In the genomic region with DNA sequence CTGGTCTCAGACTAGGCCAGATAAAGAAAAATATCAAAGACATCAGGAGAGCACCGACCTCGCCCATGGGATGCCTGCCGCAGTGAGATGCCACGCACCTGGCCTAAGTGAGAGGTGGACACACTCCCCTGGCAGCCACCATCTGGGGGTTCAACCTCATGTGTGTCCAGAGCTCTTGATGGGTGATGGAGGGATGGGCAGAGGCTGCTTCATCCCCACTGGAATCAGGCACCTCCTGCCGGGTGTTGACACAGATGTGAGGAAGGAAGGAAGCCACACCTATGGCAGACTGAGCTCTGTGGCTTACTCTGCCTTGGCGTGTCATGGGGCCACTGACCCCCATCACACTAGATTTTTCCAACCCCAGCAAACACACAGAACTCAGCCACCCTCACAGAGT, we compare ENCODE assay signal across 29 cellular contexts. TPM values are rescaled to one million over a fixed set of nuclear protein-coding genes. Genes with fewer than 3 reads are reported as not detected.
DNase-seq lines count a peak whose midpoint lies in the region; ATAC-seq and TF ChIP-seq lines count a peak whose summit lies in the region.
"Had no signal": no experiment of that assay in that cellular context is flagged by ENCODE, and none has a peak within 500 bp of the region (broad histone marks: within the 10 kb centered on the region; RNA-seq: fewer than 3 reads in every experiment).

No MANE protein-coding gene starts in this region.

- H3K9me3 Mint-ChIP-seq in activated CD8-positive, alpha-beta memory T cell treated with anti-CD3 and anti-CD28 coated beads, Interleukin-2, amount 10 ng/mL, durations not matched to agents 7 days and 5 days (ENCODE audit: low read depth): no peaks in the 10 kb centered on the region
- H3K9me3 Mint-ChIP-seq in chondrocyte (ENCODE audit: low read depth): no peaks in the 10 kb centered on the region
- H3K9me3 Mint-ChIP-seq in type B pancreatic cell: no peaks in the 10 kb centered on the region
- H3K9me3 Mint-ChIP-seq: activated naive CD8-positive, alpha-beta T cell treated with anti-CD3 and anti-CD28 coated beads, Interleukin-2, amount 10 ng/mL, durations not matched to agents 7 days and 5 days; central memory CD8-positive, alpha-beta T cell had no signal

- no peaks in the 10 kb centered on the region for H3K9me3 ChIP-seq in lung (ENCODE audit: control insufficient read depth in 2 of 2, insufficient read depth in 1 of 2, low read length in 1 of 2)
- H3K9me3 ChIP-seq: MG63, neutrophil, transverse colon had no signal

- no peaks in the 10 kb centered on the region for H3K4me1 ChIP-seq in lung (ENCODE audit: control insufficient read depth in 2 of 2, insufficient read depth in 2 of 2, low read length in 2 of 2)

- no peak overlapping the region for H3K4me3 Mint-ChIP-seq in activated CD8-positive, alpha-beta memory T cell treated with anti-CD3 and anti-CD28 coated beads, Interleukin-2, amount 10 ng/mL, durations not matched to agents 7 days and 5 days
- no peak overlapping the region for H3K4me3 Mint-ChIP-seq in chondrocyte (ENCODE audit: unreplicated experiment)
- no peak overlapping the region for H3K4me3 Mint-ChIP-seq in type B pancreatic cell
- H3K4me3 Mint-ChIP-seq: activated CD4-positive, alpha-beta T cell treated with anti-CD3 and anti-CD28 coated beads for 36 hours; activated naive CD8-positive, alpha-beta T cell treated with anti-CD3 and anti-CD28 coated beads, Interleukin-2, amount 10 ng/mL, durations not matched to agents 7 days and 5 days; central memory CD8-positive, alpha-beta T cell had no signal

- TF ChIP-seq CTCF in chondrocyte (IDR thresholded peaks at IDR 0.05) (no peak), lung (IDR thresholded peaks at IDR 0.05; ENCODE audit: control extremely low read depth, extremely low read depth) (no peak), type B pancreatic cell (conservative IDR thresholded peaks at IDR 0.05) (no peak)

- no peak for ATAC-seq in activated CD8-positive, alpha-beta memory T cell treated with anti-CD3 and anti-CD28 coated beads, Interleukin-2, amount 10 ng/mL, durations not matched to agents 7 days and 5 days
- no peak for ATAC-seq in lung (ENCODE audit: insufficient read depth, low FRiP score)
- ATAC-seq in HG03521 (IDR thresholded peaks at IDR 0.05; ENCODE audit: unreplicated experiment): no peak
- no peak for ATAC-seq in HG03342 (IDR thresholded peaks at IDR 0.05; ENCODE audit: unreplicated experiment)
- ATAC-seq: activated CD4-positive, alpha-beta T cell treated with anti-CD3 and anti-CD28 coated beads for 36 hours; K562 had no signal

- no peaks in the 10 kb centered on the region for H3K4me1 Mint-ChIP-seq in activated CD8-positive, alpha-beta memory T cell treated with anti-CD3 and anti-CD28 coated beads, Interleukin-2, amount 10 ng/mL, durations not matched to agents 7 days and 5 days
- peaks cover 44% of the 10 kb centered on the region for H3K4me1 Mint-ChIP-seq in chondrocyte (ENCODE audit: low read depth)
- peaks cover 5% of the 10 kb centered on the region for H3K4me1 Mint-ChIP-seq in type B pancreatic cell (ENCODE audit: unreplicated experiment)
- H3K4me1 Mint-ChIP-seq: activated naive CD8-positive, alpha-beta T cell treated with anti-CD3 and anti-CD28 coated beads, Interleukin-2, amount 10 ng/mL, durations not matched to agents 7 days and 5 days; central memory CD8-positive, alpha-beta T cell had no signal

- H3K27me3 ChIP-seq in lung (ENCODE audit: control insufficient read depth, insufficient read depth): no peaks in the 10 kb centered on the region
- H3K27me3 ChIP-seq: MG63, transverse colon had no signal

- H3K27ac Mint-ChIP-seq in activated CD8-positive, alpha-beta memory T cell treated with anti-CD3 and anti-CD28 coated beads, Interleukin-2, amount 10 ng/mL, durations not matched to agents 7 days and 5 days: no peak overlapping the region
- H3K27ac Mint-ChIP-seq in chondrocyte (ENCODE audit: unreplicated experiment) (no peak overlapping the region), type B pancreatic cell (no peak overlapping the region)
- H3K27ac Mint-ChIP-seq: activated CD4-positive, alpha-beta T cell treated with anti-CD3 and anti-CD28 coated beads for 36 hours; activated naive CD8-positive, alpha-beta T cell treated with anti-CD3 and anti-CD28 coated beads, Interleukin-2, amount 10 ng/mL, durations not matched to agents 7 days and 5 days had no signal

- no peaks in the 10 kb centered on the region for H3K36me3 Mint-ChIP-seq in activated CD8-positive, alpha-beta memory T cell treated with anti-CD3 and anti-CD28 coated beads, Interleukin-2, amount 10 ng/mL, durations not matched to agents 7 days and 5 days
- H3K36me3 Mint-ChIP-seq in chondrocyte (ENCODE audit: low read depth) (peaks cover under 1% of the 10 kb centered on the region), type B pancreatic cell (no peaks in the 10 kb centered on the region)
- H3K36me3 Mint-ChIP-seq: activated naive CD8-positive, alpha-beta T cell treated with anti-CD3 and anti-CD28 coated beads, Interleukin-2, amount 10 ng/mL, durations not matched to agents 7 days and 5 days had no signal

- no peak overlapping the region for H3K27ac ChIP-seq in lung (ENCODE audit: low read depth in 1 of 2, low read length in 1 of 2)
- H3K27ac ChIP-seq: neutrophil, transverse colon had no signal

- H3K27me3 Mint-ChIP-seq in activated CD8-positive, alpha-beta memory T cell treated with anti-CD3 and anti-CD28 coated beads, Interleukin-2, amount 10 ng/mL, durations not matched to agents 7 days and 5 days: peaks cover 26% of the 10 kb centered on the region
- H3K27me3 Mint-ChIP-seq in chondrocyte (ENCODE audit: low read depth) (no peaks in the 10 kb centered on the region), type B pancreatic cell (peaks cover 7% of the 10 kb centered on the region)

- H3K4me3 ChIP-seq in lung: no peak overlapping the region
- H3K4me3 ChIP-seq: K562, MG63, transverse colon had no signal

- 67 to 75% methylated on average over 6 of the region's 6 CpGs for WGBS in lung, 2 donors

- DNase-seq in activated CD8-positive, alpha-beta memory T cell treated with anti-CD3 and anti-CD28 coated beads, Interleukin-2, amount 50 U/mL, for 48 hours: peak; percentile 34
- DNase-seq in activated CD8-positive, alpha-beta memory T cell treated with anti-CD3 and anti-CD28 coated beads, Interleukin-2, amount 10 ng/mL, durations not matched to agents 7 days and 5 days: no peak
- peak; percentile 59 for DNase-seq in chondrocyte (ENCODE audit: low spot score)
- DNase-seq in lung (ENCODE audit: low spot score): peak; percentile 28
- DNase-seq in type B pancreatic cell (ENCODE audit: extremely low spot score, unreplicated experiment): peak; percentile 56
- no peak for DNase-seq in stimulated activated naive CD4-positive, alpha-beta T cell (lab: John Stamatoyannopoulos, UW)
- DNase-seq: activated CD4-positive, alpha-beta T cell treated with anti-CD3 and anti-CD28 coated beads for 36 hours; activated naive CD8-positive, alpha-beta T cell treated with anti-CD3 and anti-CD28 coated beads, Interleukin-2, amount 10 ng/mL, durations not matched to agents 7 days and 5 days; AML-193; DMS79; erythroblast; mesendoderm; MG63; NCI-H1417; NCI-H82; retina; Right ventricle myocardium superior; stimulated activated CD4-positive, alpha-beta T cell treated with anti-CD3 and anti-CD28 coated beads, Interleukin-2, amount 100 ng/mL, for 48 hours; stimulated activated naive CD4-positive, alpha-beta T cell treated with Interleukin-2 at 50 U/mL for 16 hours; transverse colon had no signal

- CTCF ChIA-PET in activated CD8-positive, alpha-beta memory T cell treated with anti-CD3 and anti-CD28 coated beads, Interleukin-2, amount 10 ng/mL, durations not matched to agents 7 days and 5 days (lab: Charles Lee): no interaction called here

- H3K36me3 ChIP-seq in lung (ENCODE audit: control insufficient read depth in 2 of 2, insufficient read depth in 2 of 2, low read length in 2 of 2): no peaks in the 10 kb centered on the region
- H3K36me3 ChIP-seq: MG63, neutrophil, transverse colon had no signal

RNA-seq across cellular contexts. Expression of a gene that starts 11.4 kb away (rescaled TPM):
- under 1 TPM in 1 of 2 experiments, not detected in 1; 0.12 TPM for total RNA-seq in activated CD8-positive, alpha-beta memory T cell treated with anti-CD3 and anti-CD28 coated beads, Interleukin-2, amount 10 ng/mL, durations not matched to agents 7 days and 5 days
- 0.10 to 1.1 TPM (median 0.17 TPM) in 3 replicates for total RNA-seq in chondrocyte
- under 1 TPM; 0.37 to 0.64 TPM for total RNA-seq in lung
- polyA plus RNA-seq in lung: under 1 TPM; 0.15 to 0.47 TPM
- 4.0 and 4.9 TPM in 2 replicates for total RNA-seq in type B pancreatic cell (ENCODE audit: low replicate concordance)
- total RNA-seq: activated naive CD8-positive, alpha-beta T cell treated with anti-CD3 and anti-CD28 coated beads, Interleukin-2, amount 10 ng/mL, durations not matched to agents 7 days and 5 days; Right ventricle myocardium superior had no signal

RNA-seq across cellular contexts. Expression of a gene that starts 24.6 kb away (rescaled TPM):
- not detected for total RNA-seq in activated CD8-positive, alpha-beta memory T cell treated with anti-CD3 and anti-CD28 coated beads, Interleukin-2, amount 10 ng/mL, durations not matched to agents 7 days and 5 days
- not detected in 3 replicates for total RNA-seq in chondrocyte
- not detected for total RNA-seq in lung
- under 1 TPM in 1 of 2 donors, not detected in 1; 0.01 TPM for polyA plus RNA-seq in lung
- not detected in 2 replicates for total RNA-seq in type B pancreatic cell (ENCODE audit: low replicate concordance)
- total RNA-seq: activated CD4-positive, alpha-beta T cell treated with anti-CD3 and anti-CD28 coated beads for 36 hours; activated naive CD8-positive, alpha-beta T cell treated with anti-CD3 and anti-CD28 coated beads, Interleukin-2, amount 10 ng/mL, durations not matched to agents 7 days and 5 days; fibroblast of villous mesenchyme; H1; HT1080; K562; OCI-LY7; Right ventricle myocardium superior; transverse colon had no signal
- polyA plus RNA-seq: H1, K562 had no signal

RNA-seq across cellular contexts. Expression of a gene that starts 50.5 kb away (rescaled TPM):
- not detected for total RNA-seq in activated CD8-positive, alpha-beta memory T cell treated with anti-CD3 and anti-CD28 coated beads, Interleukin-2, amount 10 ng/mL, durations not matched to agents 7 days and 5 days
- total RNA-seq in chondrocyte (not detected in 3 replicates), lung (not detected), type B pancreatic cell (ENCODE audit: low replicate concordance) (not detected in 2 replicates)
- not detected for polyA plus RNA-seq in lung
- total RNA-seq: activated CD4-positive, alpha-beta T cell treated with anti-CD3 and anti-CD28 coated beads for 36 hours; activated naive CD8-positive, alpha-beta T cell treated with anti-CD3 and anti-CD28 coated beads, Interleukin-2, amount 10 ng/mL, durations not matched to agents 7 days and 5 days; fibroblast of villous mesenchyme; H1; HT1080; OCI-LY7; Right ventricle myocardium superior; transverse colon had no signal
- polyA plus RNA-seq: H1 had no signal

Comparison
In these comparisons a context has a peak if more than half of its experiments do, and no peak if none do; other contexts are left out.
1. DNase-seq: peak in activated CD8-positive, alpha-beta memory T cell treated with anti-CD3 and anti-CD28 coated beads, Interleukin-2, amount 50 U/mL, for 48 hours (single experiment), chondrocyte (single experiment), lung (single experiment) and type B pancreatic cell (single experiment); none in activated CD8-positive, alpha-beta memory T cell treated with anti-CD3 and anti-CD28 coated beads, Interleukin-2, amount 10 ng/mL, durations not matched to agents 7 days and 5 days (single experiment) and stimulated activated naive CD4-positive, alpha-beta T cell (0 of 6).